ENCODE assay signal across 9 cellular contexts in the genomic region with DNA sequence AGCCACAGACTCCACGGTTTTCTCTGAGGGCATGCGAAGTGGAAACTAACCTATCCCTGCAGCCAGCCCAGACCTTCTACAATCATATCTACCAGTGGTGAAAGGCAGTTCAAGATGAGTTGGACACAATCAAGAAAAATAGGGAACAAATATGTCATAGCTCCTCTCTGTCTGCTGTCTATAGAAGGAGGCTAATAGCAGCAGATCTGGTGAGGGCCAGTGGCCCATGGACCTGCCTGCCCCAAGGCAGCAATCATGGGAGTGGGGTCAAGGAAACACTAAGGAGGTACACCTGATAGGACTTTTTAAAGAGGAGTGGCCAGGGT.
DNase-seq lines count a peak whose midpoint lies in the region; ATAC-seq, FAIRE-seq and TF ChIP-seq lines count a peak whose summit lies in the region.
"Had no signal": no experiment of that assay in that cellular context is flagged by ENCODE, and none has a peak within 500 bp of the region (broad histone marks: within the 10 kb centered on the region; RNA-seq: fewer than 3 reads in every experiment).

No MANE protein-coding gene starts in this region.

- TF ChIP-seq POLR2A in suprapubic skin (IDR thresholded peaks at IDR 0.05), result no peak
- no peak for TF ChIP-seq POLR2A in GM12892 (IDR thresholded peaks at IDR 0.05; ENCODE audit: low read depth, low read length)

- no peaks in the 10 kb centered on the region for H3K9me3 ChIP-seq in lower lobe of right lung
- H3K9me3 ChIP-seq in suprapubic skin, result no peaks in the 10 kb centered on the region

- peak overlapping the region; percentile 78 for H3K4me3 Mint-ChIP-seq in activated CD4-positive, alpha-beta T cell treated with anti-CD3 and anti-CD28 coated beads, Interleukin-2, amount 10 ng/mL, durations not matched to agents 7 days and 5 days
- peak overlapping the region; percentile 77 for H3K4me3 Mint-ChIP-seq in activated naive CD8-positive, alpha-beta T cell treated with anti-CD3 and anti-CD28 coated beads for 36 hours

- peaks cover 70% of the 10 kb centered on the region for H3K36me3 Mint-ChIP-seq in activated CD4-positive, alpha-beta T cell treated with anti-CD3 and anti-CD28 coated beads, Interleukin-2, amount 10 ng/mL, durations not matched to agents 7 days and 5 days (ENCODE audit: low read depth)
- peaks cover 69% of the 10 kb centered on the region for H3K36me3 Mint-ChIP-seq in activated naive CD8-positive, alpha-beta T cell treated with anti-CD3 and anti-CD28 coated beads for 36 hours

- no peak for TF ChIP-seq EP300 in suprapubic skin (IDR thresholded peaks at IDR 0.05)

- CTCF ChIA-PET in activated CD4-positive, alpha-beta T cell treated with anti-CD3 and anti-CD28 coated beads, Interleukin-2, amount 10 ng/mL, durations not matched to agents 7 days and 5 days (lab: Charles Lee), result interaction anchor here (0.8 to 1.8 kb wide), 5 partner anchors 13 to 367 kb away, joined by 3 to 6 read pairs (median 4); no protein-coding TSS in a partner anchor

- H3K27me3 ChIP-seq in lower lobe of right lung (ENCODE audit: low read depth) (no peaks in the 10 kb centered on the region), suprapubic skin (no peaks in the 10 kb centered on the region)

- H3K36me3 ChIP-seq in lower lobe of right lung (no peaks in the 10 kb centered on the region), suprapubic skin (no peaks in the 10 kb centered on the region)

- H3K27ac Mint-ChIP-seq in activated CD4-positive, alpha-beta T cell treated with anti-CD3 and anti-CD28 coated beads, Interleukin-2, amount 10 ng/mL, durations not matched to agents 7 days and 5 days, result peak overlapping the region; percentile 90
- H3K27ac Mint-ChIP-seq in activated naive CD8-positive, alpha-beta T cell treated with anti-CD3 and anti-CD28 coated beads for 36 hours, result peak overlapping the region; percentile 91

- POLR2A ChIA-PET in activated CD4-positive, alpha-beta T cell treated with anti-CD3 and anti-CD28 coated beads, Interleukin-2, amount 10 ng/mL, durations not matched to agents 7 days and 5 days (lab: Charles Lee), result interaction anchor here (0.6 kb wide), 1 partner anchor 140 kb away, joined by 5 read pairs; no protein-coding TSS in a partner anchor

- H3K4me1 Mint-ChIP-seq in activated CD4-positive, alpha-beta T cell treated with anti-CD3 and anti-CD28 coated beads, Interleukin-2, amount 10 ng/mL, durations not matched to agents 7 days and 5 days, result peaks cover 84% of the 10 kb centered on the region
- H3K4me1 Mint-ChIP-seq in activated naive CD8-positive, alpha-beta T cell treated with anti-CD3 and anti-CD28 coated beads for 36 hours, result peaks cover 77% of the 10 kb centered on the region

- no peaks in the 10 kb centered on the region for H3K9me3 Mint-ChIP-seq in activated CD4-positive, alpha-beta T cell treated with anti-CD3 and anti-CD28 coated beads, Interleukin-2, amount 10 ng/mL, durations not matched to agents 7 days and 5 days
- H3K9me3 Mint-ChIP-seq in activated naive CD8-positive, alpha-beta T cell treated with anti-CD3 and anti-CD28 coated beads for 36 hours, result peaks cover 5% of the 10 kb centered on the region

- no peak for DNase-seq in activated CD4-positive, alpha-beta T cell treated with anti-CD3 and anti-CD28 coated beads, Interleukin-2, amount 10 ng/mL, durations not matched to agents 7 days and 5 days
- DNase-seq in activated CD4-positive, alpha-beta T cell treated with anti-CD3 and anti-CD28 coated beads for 1 hour, result no peak
- no peak for DNase-seq in activated naive CD8-positive, alpha-beta T cell treated with anti-CD3 and anti-CD28 coated beads for 36 hours
- no peak for DNase-seq in lower lobe of right lung
- DNase-seq in suprapubic skin (ENCODE audit: low spot score in 2 of 2), result no peak
- DNase-seq in KG1 (lab: John Stamatoyannopoulos, UW), result no peak
- DNase-seq in GM12892 (ENCODE audit: insufficient read length), result no peak
- DNase-seq in AG08395 (ENCODE audit: low spot score), result no peak
- DNase-seq: NCI-H187 treated with DMSO at 0.1 percent for 48 hours had no signal

- intact Hi-C loops in lower lobe of right lung (cut with DNase I), result loop anchor here (10.0 kb wide), 1 partner anchor 54 kb away; no protein-coding TSS in a partner anchor

- 71% methylated on average over 2 of the region's 2 CpGs for WGBS in suprapubic skin

- no peak for ATAC-seq in lower lobe of right lung

- no peak for FAIRE-seq in GM12892 (lab: Jason Lieb, UNC)

- H3K4me1 ChIP-seq in lower lobe of right lung (peaks cover 100% of the 10 kb centered on the region), suprapubic skin (peaks cover 69% of the 10 kb centered on the region)

- H3K4me3 ChIP-seq in lower lobe of right lung (no peak overlapping the region), suprapubic skin (no peak overlapping the region)

- H3K27me3 Mint-ChIP-seq in activated CD4-positive, alpha-beta T cell treated with anti-CD3 and anti-CD28 coated beads, Interleukin-2, amount 10 ng/mL, durations not matched to agents 7 days and 5 days, result no peaks in the 10 kb centered on the region
- H3K27me3 Mint-ChIP-seq in activated naive CD8-positive, alpha-beta T cell treated with anti-CD3 and anti-CD28 coated beads for 36 hours, result no peaks in the 10 kb centered on the region

- TF ChIP-seq CTCF in lower lobe of right lung (IDR thresholded peaks at IDR 0.05), result no peak
- TF ChIP-seq CTCF in suprapubic skin (IDR thresholded peaks at IDR 0.05), result no peak

- peak overlapping the region; percentile 62 for H3K27ac ChIP-seq in lower lobe of right lung
- peak overlapping the region; percentile 36 for H3K27ac ChIP-seq in suprapubic skin
